Comparison of ENCODE assay signal across 21 cellular contexts in genomic region chr21:37478821-37479220, GRCh38.
"Had no signal": no experiment of that assay in that cellular context is flagged by ENCODE, and none has a peak within 500 bp of the region (broad histone marks: within the 10 kb centered on the region; RNA-seq: fewer than 3 reads in every experiment).

No MANE protein-coding gene starts in this region.

- FAIRE-seq: keratinocyte had no signal

- H3K4me3 ChIP-seq: coronary artery, esophagus squamous epithelium, gastroesophageal sphincter, heart left ventricle, upper lobe of right lung had no signal

- H3K9me3 ChIP-seq: esophagus squamous epithelium, gastroesophageal sphincter, heart left ventricle, upper lobe of right lung had no signal

- H3K27me3 Mint-ChIP-seq: memory B cell, T-helper 17 cell had no signal

- H3K9me3 Mint-ChIP-seq: memory B cell, nephron progenitor cell had no signal

- H3K4me3 Mint-ChIP-seq: memory B cell, nephron progenitor cell, T-helper 17 cell had no signal

- H3K27ac Mint-ChIP-seq: memory B cell, nephron progenitor cell, T-helper 17 cell had no signal

- H3K27ac ChIP-seq: coronary artery, esophagus squamous epithelium, gastroesophageal sphincter, heart left ventricle, upper lobe of right lung had no signal

- ATAC-seq: gastroesophageal sphincter; heart left ventricle; stimulated activated naive CD8-positive, alpha-beta T cell treated with anti-CD3 and anti-CD28 coated beads, Interleukin-15, Interleukin-2, amounts not matched to agents 100 U/mL and 50 U/mL, for 24 hours; T-helper 17 cell; upper lobe of right lung had no signal

- H3K27me3 ChIP-seq: esophagus squamous epithelium, gastroesophageal sphincter, heart left ventricle, upper lobe of right lung had no signal

- DNase-seq: activated CD4-positive, alpha-beta T cell treated with anti-CD3 and anti-CD28 coated beads for 4 hours; activated CD4-positive, alpha-beta T cell treated with anti-CD3 and anti-CD28 coated beads, Interleukin-2, amount 50 U/mL, for 48 hours; activated CD4-positive, CD25-positive, alpha-beta regulatory T cell; activated naive CD4-positive, alpha-beta T cell treated with Interleukin-2 at 50 U/mL for 16 hours; activated T-cell treated with anti-CD3 and anti-CD28 coated beads, Interleukin-2, amount 50 U/mL, for 48 hours; amygdala; cerebellar nuclear complex; esophagus squamous epithelium; heart left ventricle; nephron progenitor cell; nucleus accumbens; stimulated activated CD4-positive, alpha-beta T cell treated with anti-CD3 and anti-CD28 coated beads, Interleukin-12 subunit alpha, Interleukin-12 subunit beta, amount 100 ng/mL, for 4 hours; stimulated activated CD4-positive, alpha-beta T cell treated with anti-CD3 and anti-CD28 coated beads, Interleukin-4, amount 100 ng/mL, for 4 hours; stimulated activated naive CD8-positive, alpha-beta T cell treated with anti-CD3 and anti-CD28 coated beads, Interleukin-15, Interleukin-2, amounts not matched to agents 100 U/mL and 50 U/mL, for 24 hours; SW 1271; T-helper 17 cell; upper lobe of right lung had no signal
